1 cellular context compared by ENCODE assay signal in genomic region chr20:54063998-54064676, GRCh38.
TF ChIP-seq lines count a peak whose summit lies in the region.

No MANE protein-coding gene starts in this region.

TF ChIP-seq in GM12878, 131 proteins besides CTCF, POLR2A, EP300 and RAD21 (continued from another document):
- peak; percentile 77 for TF ChIP-seq NR2F1 (conservative IDR thresholded peaks at IDR 0.05)
- TF ChIP-seq, protein P1, sequence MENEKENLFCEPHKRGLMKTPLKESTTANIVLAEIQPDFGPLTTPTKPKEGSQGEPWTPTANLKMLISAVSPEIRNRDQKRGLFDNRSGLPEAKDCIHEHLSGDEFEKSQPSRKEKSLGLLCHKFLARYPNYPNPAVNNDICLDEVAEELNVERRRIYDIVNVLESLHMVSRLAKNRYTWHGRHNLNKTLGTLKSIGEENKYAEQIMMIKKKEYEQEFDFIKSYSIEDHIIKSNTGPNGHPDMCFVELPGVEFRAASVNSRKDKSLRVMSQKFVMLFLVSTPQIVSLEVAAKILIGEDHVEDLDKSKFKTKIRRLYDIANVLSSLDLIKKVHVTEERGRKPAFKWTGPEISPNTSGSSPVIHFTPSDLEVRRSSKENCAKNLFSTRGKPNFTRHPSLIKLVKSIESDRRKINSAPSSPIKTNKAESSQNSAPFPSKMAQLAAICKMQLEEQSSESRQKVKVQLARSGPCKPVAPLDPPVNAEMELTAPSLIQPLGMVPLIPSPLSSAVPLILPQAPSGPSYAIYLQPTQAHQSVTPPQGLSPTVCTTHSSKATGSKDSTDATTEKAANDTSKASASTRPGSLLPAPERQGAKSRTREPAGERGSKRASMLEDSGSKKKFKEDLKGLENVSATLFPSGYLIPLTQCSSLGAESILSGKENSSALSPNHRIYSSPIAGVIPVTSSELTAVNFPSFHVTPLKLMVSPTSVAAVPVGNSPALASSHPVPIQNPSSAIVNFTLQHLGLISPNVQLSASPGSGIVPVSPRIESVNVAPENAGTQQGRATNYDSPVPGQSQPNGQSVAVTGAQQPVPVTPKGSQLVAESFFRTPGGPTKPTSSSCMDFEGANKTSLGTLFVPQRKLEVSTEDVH (IDR thresholded peaks at IDR 0.05; ENCODE audit: low read depth, partially characterized antibody): no peak
- peak; percentile 79 for TF ChIP-seq SKIL (IDR thresholded peaks at IDR 0.05; ENCODE audit: low read depth, poor library complexity, severe bottlenecking)
- no peak for TF ChIP-seq GABPA (IDR thresholded peaks at IDR 0.05; ENCODE audit: low read depth)
- peak; percentile 24 for TF ChIP-seq SP1 (IDR thresholded peaks at IDR 0.05; ENCODE audit: low read depth, low read length)
- TF ChIP-seq NBN (IDR thresholded peaks at IDR 0.05): 0 out of 2 replicates have a peak, but pooled peaks have one; percentile 33
- TF ChIP-seq CHD1 (IDR thresholded peaks at IDR 0.05; ENCODE audit: low read depth, low read length): no peak
- peak; percentile 71; the same call in 1 of the 2 replicates for TF ChIP-seq MTA2 (IDR thresholded peaks at IDR 0.05; ENCODE audit: low read depth)
- no peak for TF ChIP-seq ESRRA (IDR thresholded peaks at IDR 0.05; ENCODE audit: low read length)
- TF ChIP-seq RELA (IDR thresholded peaks at IDR 0.05; ENCODE audit: borderline replicate concordance, partially characterized antibody): peak; percentile 73
- no peak for TF ChIP-seq ASH2L (IDR thresholded peaks at IDR 0.05; ENCODE audit: borderline replicate concordance, low read depth)
- TF ChIP-seq MEF2B (IDR thresholded peaks at IDR 0.05; ENCODE audit: partially characterized antibody, poor library complexity, severe bottlenecking): peak; percentile 89
- TF ChIP-seq NFXL1 (IDR thresholded peaks at IDR 0.05; ENCODE audit: borderline replicate concordance): peak; percentile 6; the same call in 1 of the 2 replicates
- no peak for TF ChIP-seq MAX (IDR thresholded peaks at IDR 0.05; ENCODE audit: low read depth, low read length)
- no peak for TF ChIP-seq BMI1 (IDR thresholded peaks at IDR 0.05; ENCODE audit: borderline replicate concordance)
- no peak; the same call in 1 of the 2 replicates for TF ChIP-seq CHD2 (IDR thresholded peaks at IDR 0.05; ENCODE audit: borderline replicate concordance, low read depth, low read length)
- TF ChIP-seq BACH1 (IDR thresholded peaks at IDR 0.05; ENCODE audit: borderline replicate concordance): no peak; the same call in 1 of the 2 replicates
- TF ChIP-seq, protein P2, sequence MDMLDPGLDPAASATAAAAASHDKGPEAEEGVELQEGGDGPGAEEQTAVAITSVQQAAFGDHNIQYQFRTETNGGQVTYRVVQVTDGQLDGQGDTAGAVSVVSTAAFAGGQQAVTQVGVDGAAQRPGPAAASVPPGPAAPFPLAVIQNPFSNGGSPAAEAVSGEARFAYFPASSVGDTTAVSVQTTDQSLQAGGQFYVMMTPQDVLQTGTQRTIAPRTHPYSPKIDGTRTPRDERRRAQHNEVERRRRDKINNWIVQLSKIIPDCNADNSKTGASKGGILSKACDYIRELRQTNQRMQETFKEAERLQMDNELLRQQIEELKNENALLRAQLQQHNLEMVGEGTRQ (IDR thresholded peaks at IDR 0.05; ENCODE audit: borderline replicate concordance, low read depth, low read length): no peak
- TF ChIP-seq RB1 (IDR thresholded peaks at IDR 0.05; ENCODE audit: borderline replicate concordance): no peak; the same call in 1 of the 2 replicates
- TF ChIP-seq CREM (IDR thresholded peaks at IDR 0.05; ENCODE audit: low read depth): no peak
- 0 out of 2 replicates have a peak, but pooled peaks have one; percentile 20 for TF ChIP-seq YY1 (IDR thresholded peaks at IDR 0.05; ENCODE audit: low read depth, low read length)
- no peak for TF ChIP-seq MYB (IDR thresholded peaks at IDR 0.05; ENCODE audit: borderline replicate concordance, low read depth, low read length)
- TF ChIP-seq, protein P3, sequence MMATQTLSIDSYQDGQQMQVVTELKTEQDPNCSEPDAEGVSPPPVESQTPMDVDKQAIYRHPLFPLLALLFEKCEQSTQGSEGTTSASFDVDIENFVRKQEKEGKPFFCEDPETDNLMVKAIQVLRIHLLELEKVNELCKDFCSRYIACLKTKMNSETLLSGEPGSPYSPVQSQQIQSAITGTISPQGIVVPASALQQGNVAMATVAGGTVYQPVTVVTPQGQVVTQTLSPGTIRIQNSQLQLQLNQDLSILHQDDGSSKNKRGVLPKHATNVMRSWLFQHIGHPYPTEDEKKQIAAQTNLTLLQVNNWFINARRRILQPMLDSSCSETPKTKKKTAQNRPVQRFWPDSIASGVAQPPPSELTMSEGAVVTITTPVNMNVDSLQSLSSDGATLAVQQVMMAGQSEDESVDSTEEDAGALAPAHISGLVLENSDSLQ (IDR thresholded peaks at IDR 0.05): 0 out of 2 replicates have a peak, but pooled peaks have one; percentile 10
